Comparison of ENCODE assay signal across 1 cellular context in the genomic region with DNA sequence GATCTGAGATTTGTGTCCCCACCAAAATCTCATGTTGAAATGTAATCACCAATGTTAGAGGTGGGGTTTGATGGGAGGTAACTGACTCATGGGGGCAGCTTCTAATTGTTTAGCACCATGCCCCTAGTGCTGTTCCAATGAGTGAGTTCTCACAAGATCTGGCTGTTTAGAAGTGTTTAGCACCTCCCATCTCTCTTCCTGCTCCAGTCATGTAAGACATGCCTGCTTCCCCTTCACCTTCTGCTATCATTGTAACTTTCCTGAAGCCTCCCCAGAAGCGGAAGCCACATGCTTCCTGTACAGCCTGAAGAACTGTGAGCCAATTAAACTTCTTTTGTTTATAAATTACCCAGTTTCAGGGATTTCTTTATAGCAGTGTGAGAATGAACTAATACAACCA.
TF ChIP-seq lines count a peak whose summit lies in the region.

No MANE protein-coding gene starts in this region.

TF ChIP-seq in WTC11, 78 proteins besides CTCF, POLR2A, EP300 and RAD21 (continued from another document):
- TF ChIP-seq NFYB (CRISPR knock-in tag; conservative IDR thresholded peaks at IDR 0.05; ENCODE audit: low read depth) (no peak), TEAD4 (CRISPR knock-in tag; IDR thresholded peaks at IDR 0.05) (no peak), SMAD4 (CRISPR knock-in tag; IDR thresholded peaks at IDR 0.05) (no peak), NR2C2 (CRISPR knock-in tag; IDR thresholded peaks at IDR 0.05) (no peak), SOX15 (CRISPR knock-in tag; IDR thresholded peaks at IDR 0.05) (no peak)
- TF ChIP-seq, protein P1, sequence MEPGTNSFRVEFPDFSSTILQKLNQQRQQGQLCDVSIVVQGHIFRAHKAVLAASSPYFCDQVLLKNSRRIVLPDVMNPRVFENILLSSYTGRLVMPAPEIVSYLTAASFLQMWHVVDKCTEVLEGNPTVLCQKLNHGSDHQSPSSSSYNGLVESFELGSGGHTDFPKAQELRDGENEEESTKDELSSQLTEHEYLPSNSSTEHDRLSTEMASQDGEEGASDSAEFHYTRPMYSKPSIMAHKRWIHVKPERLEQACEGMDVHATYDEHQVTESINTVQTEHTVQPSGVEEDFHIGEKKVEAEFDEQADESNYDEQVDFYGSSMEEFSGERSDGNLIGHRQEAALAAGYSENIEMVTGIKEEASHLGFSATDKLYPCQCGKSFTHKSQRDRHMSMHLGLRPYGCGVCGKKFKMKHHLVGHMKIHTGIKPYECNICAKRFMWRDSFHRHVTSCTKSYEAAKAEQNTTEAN (CRISPR knock-in tag; IDR thresholded peaks at IDR 0.05), result no peak
- TF ChIP-seq, protein P2, sequence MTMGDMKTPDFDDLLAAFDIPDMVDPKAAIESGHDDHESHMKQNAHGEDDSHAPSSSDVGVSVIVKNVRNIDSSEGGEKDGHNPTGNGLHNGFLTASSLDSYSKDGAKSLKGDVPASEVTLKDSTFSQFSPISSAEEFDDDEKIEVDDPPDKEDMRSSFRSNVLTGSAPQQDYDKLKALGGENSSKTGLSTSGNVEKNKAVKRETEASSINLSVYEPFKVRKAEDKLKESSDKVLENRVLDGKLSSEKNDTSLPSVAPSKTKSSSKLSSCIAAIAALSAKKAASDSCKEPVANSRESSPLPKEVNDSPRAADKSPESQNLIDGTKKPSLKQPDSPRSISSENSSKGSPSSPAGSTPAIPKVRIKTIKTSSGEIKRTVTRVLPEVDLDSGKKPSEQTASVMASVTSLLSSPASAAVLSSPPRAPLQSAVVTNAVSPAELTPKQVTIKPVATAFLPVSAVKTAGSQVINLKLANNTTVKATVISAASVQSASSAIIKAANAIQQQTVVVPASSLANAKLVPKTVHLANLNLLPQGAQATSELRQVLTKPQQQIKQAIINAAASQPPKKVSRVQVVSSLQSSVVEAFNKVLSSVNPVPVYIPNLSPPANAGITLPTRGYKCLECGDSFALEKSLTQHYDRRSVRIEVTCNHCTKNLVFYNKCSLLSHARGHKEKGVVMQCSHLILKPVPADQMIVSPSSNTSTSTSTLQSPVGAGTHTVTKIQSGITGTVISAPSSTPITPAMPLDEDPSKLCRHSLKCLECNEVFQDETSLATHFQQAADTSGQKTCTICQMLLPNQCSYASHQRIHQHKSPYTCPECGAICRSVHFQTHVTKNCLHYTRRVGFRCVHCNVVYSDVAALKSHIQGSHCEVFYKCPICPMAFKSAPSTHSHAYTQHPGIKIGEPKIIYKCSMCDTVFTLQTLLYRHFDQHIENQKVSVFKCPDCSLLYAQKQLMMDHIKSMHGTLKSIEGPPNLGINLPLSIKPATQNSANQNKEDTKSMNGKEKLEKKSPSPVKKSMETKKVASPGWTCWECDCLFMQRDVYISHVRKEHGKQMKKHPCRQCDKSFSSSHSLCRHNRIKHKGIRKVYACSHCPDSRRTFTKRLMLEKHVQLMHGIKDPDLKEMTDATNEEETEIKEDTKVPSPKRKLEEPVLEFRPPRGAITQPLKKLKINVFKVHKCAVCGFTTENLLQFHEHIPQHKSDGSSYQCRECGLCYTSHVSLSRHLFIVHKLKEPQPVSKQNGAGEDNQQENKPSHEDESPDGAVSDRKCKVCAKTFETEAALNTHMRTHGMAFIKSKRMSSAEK (CRISPR knock-in tag; IDR thresholded peaks at IDR 0.05; ENCODE audit: borderline replicate concordance), result no peak
